ENCODE assay signal across 36 cellular contexts in genomic region chr1:3022976-3023375, GRCh38. TPM values are rescaled to one million over a fixed set of nuclear protein-coding genes. Genes with fewer than 3 reads are reported as not detected.
"Had no signal": no experiment of that assay in that cellular context is flagged by ENCODE, and none has a peak within 500 bp of the region (broad histone marks: within the 10 kb centered on the region; RNA-seq: fewer than 3 reads in every experiment).

No MANE protein-coding gene starts in this region.

- H3K36me3 Mint-ChIP-seq: activated CD8-positive, alpha-beta memory T cell treated with anti-CD3 and anti-CD28 coated beads, Interleukin-2, amount 10 ng/mL, durations not matched to agents 7 days and 5 days; activated naive CD8-positive, alpha-beta T cell; brain had no signal

- H3K4me3 ChIP-seq: MG63, PC-9 had no signal

- FAIRE-seq: bronchial epithelial cell, RCC 7860 had no signal

- H3K27me3 Mint-ChIP-seq: activated CD4-positive, alpha-beta memory T cell treated with anti-CD3 and anti-CD28 coated beads, Interleukin-2, amount 10 ng/mL, durations not matched to agents 7 days and 5 days; activated CD8-positive, alpha-beta memory T cell treated with anti-CD3 and anti-CD28 coated beads, Interleukin-2, amount 10 ng/mL, durations not matched to agents 7 days and 5 days; activated naive CD8-positive, alpha-beta T cell; activated naive CD8-positive, alpha-beta T cell treated with anti-CD3 and anti-CD28 coated beads, Interleukin-2, amount 50 U/mL, for 24 hours had no signal

- H3K4me3 Mint-ChIP-seq: activated CD4-positive, alpha-beta memory T cell treated with anti-CD3 and anti-CD28 coated beads, Interleukin-2, amount 10 ng/mL, durations not matched to agents 7 days and 5 days; activated CD8-positive, alpha-beta memory T cell treated with anti-CD3 and anti-CD28 coated beads, Interleukin-2, amount 10 ng/mL, durations not matched to agents 7 days and 5 days; activated naive CD8-positive, alpha-beta T cell; activated naive CD8-positive, alpha-beta T cell treated with anti-CD3 and anti-CD28 coated beads, Interleukin-2, amount 50 U/mL, for 24 hours; brain had no signal

- H3K27ac ChIP-seq: PC-9, RWPE1, WERI-Rb-1 had no signal

- H3K4me1 Mint-ChIP-seq: activated CD4-positive, alpha-beta memory T cell treated with anti-CD3 and anti-CD28 coated beads, Interleukin-2, amount 10 ng/mL, durations not matched to agents 7 days and 5 days; activated CD8-positive, alpha-beta memory T cell treated with anti-CD3 and anti-CD28 coated beads, Interleukin-2, amount 10 ng/mL, durations not matched to agents 7 days and 5 days; activated naive CD8-positive, alpha-beta T cell treated with anti-CD3 and anti-CD28 coated beads, Interleukin-2, amount 50 U/mL, for 24 hours; brain had no signal

- H3K36me3 ChIP-seq: MG63, WERI-Rb-1 had no signal

- DNase-seq: activated CD4-positive, alpha-beta memory T cell treated with anti-CD3 and anti-CD28 coated beads, Interleukin-2, amount 10 ng/mL, durations not matched to agents 7 days and 5 days; activated CD4-positive, alpha-beta T cell treated with anti-CD3 and anti-CD28 coated beads for 1 hour; activated CD4-positive, alpha-beta T cell treated with anti-CD3 and anti-CD28 coated beads for 48 hours; activated CD4-positive, CD25-positive, alpha-beta regulatory T cell; activated CD8-positive, alpha-beta memory T cell treated with anti-CD3 and anti-CD28 coated beads for 24 hours; activated CD8-positive, alpha-beta memory T cell treated with anti-CD3 and anti-CD28 coated beads, Interleukin-2, amount 10 ng/mL, durations not matched to agents 7 days and 5 days; activated CD8-positive, alpha-beta memory T cell treated with anti-CD3 and anti-CD28 coated beads, Interleukin-2, amount 50 U/mL, for 48 hours; activated gamma-delta T cell; activated naive CD4-positive, alpha-beta T cell treated with Interleukin-2 at 50 U/mL for 16 hours; activated naive CD8-positive, alpha-beta T cell treated with anti-CD3 and anti-CD28 coated beads, Interleukin-2, amount 50 U/mL, for 24 hours; activated T-cell treated with anti-CD3 and anti-CD28 coated beads, Interleukin-2, amount 50 U/mL, for 48 hours; anterior cingulate cortex; Kasumi-1; KG1; MG63; NCI-H1048; NCI-H1105 treated with DMSO at 0.1 percent for 48 hours; NCI-H1436 treated with DMSO at 0.1 percent for 48 hours; NCI-H1694 treated with DMSO at 0.1 percent for 48 hours; NCI-H2029; NCI-H345; NCI-H510A; NCI-H526; NCI-H748 treated with DMSO at 0.1 percent for 48 hours; PC-9; T1000; WERI-Rb-1 had no signal

- ATAC-seq: activated CD8-positive, alpha-beta memory T cell treated with anti-CD3 and anti-CD28 coated beads, Interleukin-2, amount 10 ng/mL, durations not matched to agents 7 days and 5 days; activated naive CD8-positive, alpha-beta T cell treated with anti-CD3 and anti-CD28 coated beads, Interleukin-2, amount 50 U/mL, for 24 hours; Right ventricle myocardium inferior had no signal

- H3K9me3 ChIP-seq: MG63 had no signal

- H3K9me3 Mint-ChIP-seq: activated CD4-positive, alpha-beta memory T cell treated with anti-CD3 and anti-CD28 coated beads, Interleukin-2, amount 10 ng/mL, durations not matched to agents 7 days and 5 days; activated naive CD8-positive, alpha-beta T cell treated with anti-CD3 and anti-CD28 coated beads, Interleukin-2, amount 50 U/mL, for 24 hours had no signal

- H3K27ac Mint-ChIP-seq: activated CD4-positive, alpha-beta memory T cell treated with anti-CD3 and anti-CD28 coated beads, Interleukin-2, amount 10 ng/mL, durations not matched to agents 7 days and 5 days; activated CD8-positive, alpha-beta memory T cell treated with anti-CD3 and anti-CD28 coated beads, Interleukin-2, amount 10 ng/mL, durations not matched to agents 7 days and 5 days; activated naive CD8-positive, alpha-beta T cell; activated naive CD8-positive, alpha-beta T cell treated with anti-CD3 and anti-CD28 coated beads, Interleukin-2, amount 50 U/mL, for 24 hours; brain had no signal

RNA-seq across cellular contexts. Expression of gene ACTRT2, which starts 1.7 kb away (rescaled TPM):
- total RNA-seq: activated CD4-positive, alpha-beta memory T cell treated with anti-CD3 and anti-CD28 coated beads, Interleukin-2, amount 10 ng/mL, durations not matched to agents 7 days and 5 days; activated CD8-positive, alpha-beta memory T cell treated with anti-CD3 and anti-CD28 coated beads, Interleukin-2, amount 10 ng/mL, durations not matched to agents 7 days and 5 days; bronchial epithelial cell; OCI-LY7; PC-9; Right ventricle myocardium inferior; T-helper 1 cell treated with Interleukin-12 subunit alpha and Interleukin-12 subunit beta and Interleukin-4 antibody, amounts not matched to agents 30 ng/mL and 1 ng/mL, for 36 hours; T-helper 2 cell treated with Interferon-gamma antibody and Interleukin-4, amounts not matched to agents 100 ng/mL and 5 ng/mL, for 36 hours had no signal

RNA-seq across cellular contexts. Expression of gene PRDM16, which starts 46.0 kb away (rescaled TPM):
- total RNA-seq: activated CD8-positive, alpha-beta memory T cell treated with anti-CD3 and anti-CD28 coated beads, Interleukin-2, amount 10 ng/mL, durations not matched to agents 7 days and 5 days; OCI-LY7; PC-9; T-helper 2 cell treated with Interferon-gamma antibody and Interleukin-4, amounts not matched to agents 100 ng/mL and 5 ng/mL, for 36 hours had no signal
